ENCODE assay signal across 8 cellular contexts in genomic region chr3:136750209-136750921, GRCh38. TPM values are rescaled to one million over a fixed set of nuclear protein-coding genes. Genes with fewer than 3 reads are reported as not detected.
DNase-seq lines count a peak whose midpoint lies in the region; ATAC-seq, FAIRE-seq and TF ChIP-seq lines count a peak whose summit lies in the region.

No MANE protein-coding gene starts in this region.

- H3K36me3 ChIP-seq in BE2C (no peaks in the 10 kb centered on the region), subcutaneous abdominal adipose tissue (ENCODE audit: control insufficient read depth in 5 of 5, insufficient read depth in 5 of 5, low read length in 5 of 5) (no peaks in the 10 kb centered on the region)

- peak; percentile 51 for FAIRE-seq in islet of Langerhans (lab: Jason Lieb, UNC)

- peak overlapping the region; percentile 88 for H3K27ac Mint-ChIP-seq in activated naive CD8-positive, alpha-beta T cell

- no peaks in the 10 kb centered on the region for H3K36me3 Mint-ChIP-seq in activated naive CD8-positive, alpha-beta T cell

- H3K4me3 ChIP-seq in BE2C (ENCODE audit: low read depth, low read length) (peak overlapping the region; percentile 88), HL-60 (replicated peaks; ENCODE audit: insufficient read depth, low read length) (peak overlapping the region; percentile 66), subcutaneous abdominal adipose tissue (ENCODE audit: low read depth in 1 of 5, low read length in 5 of 5) (peak overlapping the region; percentile 71 to 92 (median 79))

- peak overlapping the region; percentile 98 for H3K27ac ChIP-seq in HL-60 (replicated peaks)
- peak overlapping the region; percentile 97 for H3K27ac ChIP-seq in subcutaneous abdominal adipose tissue (ENCODE audit: low read depth, low read length)

- H3K4me3 Mint-ChIP-seq in activated naive CD8-positive, alpha-beta T cell = peak overlapping the region; percentile 92

- H3K9me3 ChIP-seq in BE2C (no peaks in the 10 kb centered on the region), subcutaneous abdominal adipose tissue (ENCODE audit: control insufficient read depth in 5 of 5, low read length in 5 of 5) (no peaks in the 10 kb centered on the region)

- H3K4me1 ChIP-seq in BE2C (no peaks in the 10 kb centered on the region), subcutaneous abdominal adipose tissue (ENCODE audit: control insufficient read depth in 5 of 5, insufficient read depth in 5 of 5, low read length in 5 of 5) (peaks cover 2 to 40% (median 32%) of the 10 kb centered on the region in 5 donors)

- ATAC-seq in HG02610 (IDR thresholded peaks at IDR 0.05; ENCODE audit: unreplicated experiment) (no peak), HG03571 (IDR thresholded peaks at IDR 0.05; ENCODE audit: unreplicated experiment) (no peak)

- no peaks in the 10 kb centered on the region for H3K27me3 ChIP-seq in BE2C
- H3K27me3 ChIP-seq in HL-60 (ENCODE audit: insufficient read depth, poor library complexity, severe bottlenecking) = no peaks in the 10 kb centered on the region
- H3K27me3 ChIP-seq in subcutaneous abdominal adipose tissue (ENCODE audit: control insufficient read depth in 5 of 5, insufficient read depth in 4 of 5, low read length in 5 of 5) = no peaks in the 10 kb centered on the region

- no peak for DNase-seq in BE2C
- DNase-seq in HL-60 (ENCODE audit: low read depth in 1 of 2, low spot score in 1 of 2) = peak in 1 of 2 experiments; percentile 24
- DNase-seq in NCI-H2171 treated with DMSO at 0.1 percent for 48 hours (lab: John Stamatoyannopoulos, UW) = no peak

- H3K27me3 Mint-ChIP-seq in activated naive CD8-positive, alpha-beta T cell = no peaks in the 10 kb centered on the region

- H3K4me1 Mint-ChIP-seq in activated naive CD8-positive, alpha-beta T cell (ENCODE audit: low read depth) = peaks cover 60% of the 10 kb centered on the region

- H3K9ac ChIP-seq in subcutaneous abdominal adipose tissue (ENCODE audit: low read length in 5 of 5) = peak overlapping the region; percentile 74 to 97 (median 92)

- no peaks in the 10 kb centered on the region for H3K9me3 Mint-ChIP-seq in activated naive CD8-positive, alpha-beta T cell (ENCODE audit: low read depth)

- TF ChIP-seq CTCF in BE2C (IDR thresholded peaks at IDR 0.05; ENCODE audit: low read depth, low read length) = no peak
- TF ChIP-seq CTCF in HL-60 (IDR thresholded peaks at IDR 0.05; ENCODE audit: insufficient read depth, low read length) = no peak

RNA-seq across cellular contexts. Expression of gene STAG1, which starts 1.8 kb away (rescaled TPM):
- polyA plus RNA-seq in BE2C (2012; ENCODE audit: insufficient read depth, insufficient read length, low read depth) = 10.4 TPM
